In the genomic region with DNA sequence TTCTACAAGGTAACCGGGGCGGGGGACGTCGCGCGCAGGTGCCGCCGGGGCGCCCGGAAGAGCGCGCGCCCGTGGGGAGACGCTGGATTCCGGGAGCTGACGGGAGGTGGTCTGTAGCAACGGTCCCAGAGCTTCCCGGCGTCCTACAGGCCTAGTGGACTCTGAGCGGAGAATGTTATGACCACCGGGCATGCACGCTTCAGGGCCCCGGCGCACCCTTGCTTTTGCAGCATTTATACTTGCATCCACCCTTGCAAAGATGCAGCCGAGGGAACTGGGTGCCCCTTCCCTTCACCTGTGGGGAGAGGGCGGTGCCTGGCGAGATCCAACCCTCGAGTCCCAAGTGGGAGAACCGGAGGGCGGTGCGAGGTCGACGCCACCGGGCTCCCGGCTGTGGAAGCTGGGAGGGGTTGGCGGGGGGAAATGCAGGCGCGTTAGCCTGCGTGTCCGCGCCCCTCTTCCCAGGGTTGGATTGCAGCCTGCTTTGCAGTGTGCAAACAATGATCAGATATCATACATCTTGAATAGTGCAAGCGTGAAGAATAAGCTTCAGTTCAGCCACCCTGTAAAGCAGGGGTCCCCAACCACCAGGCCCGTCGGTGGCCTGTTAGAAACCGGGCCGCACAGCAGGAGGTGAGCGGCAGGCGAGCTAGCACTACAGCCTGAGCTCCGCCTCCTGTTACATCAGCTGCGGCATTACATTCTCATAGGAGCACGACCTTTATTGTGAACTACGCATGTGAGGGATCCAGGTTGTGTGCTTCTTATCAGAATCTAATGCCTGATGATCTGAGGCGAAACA, we compare ENCODE assay signal across 1 cellular context.
A peak's percentile ranks its signal among the peaks of the same experiment; 100 is the strongest.
TF ChIP-seq lines count a peak whose summit lies in the region.

No MANE protein-coding gene starts in this region.

TF ChIP-seq in HEK293, 187 proteins besides CTCF, POLR2A, EP300 and RAD21 (continued from another document and continues in another):
- TF ChIP-seq, protein P1, sequence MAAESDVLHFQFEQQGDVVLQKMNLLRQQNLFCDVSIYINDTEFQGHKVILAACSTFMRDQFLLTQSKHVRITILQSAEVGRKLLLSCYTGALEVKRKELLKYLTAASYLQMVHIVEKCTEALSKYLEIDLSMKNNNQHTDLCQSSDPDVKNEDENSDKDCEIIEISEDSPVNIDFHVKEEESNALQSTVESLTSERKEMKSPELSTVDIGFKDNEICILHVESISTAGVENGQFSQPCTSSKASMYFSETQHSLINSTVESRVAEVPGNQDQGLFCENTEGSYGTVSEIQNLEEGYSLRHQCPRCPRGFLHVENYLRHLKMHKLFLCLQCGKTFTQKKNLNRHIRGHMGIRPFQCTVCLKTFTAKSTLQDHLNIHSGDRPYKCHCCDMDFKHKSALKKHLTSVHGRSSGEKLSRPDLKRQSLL (tag by site-specific recombination; IDR thresholded peaks at IDR 0.05) = no peak
- TF ChIP-seq ZNF501 (tag by site-specific recombination; IDR thresholded peaks at IDR 0.05) (peak; percentile 39; the same call in 1 of the 2 replicates), ZNF202 (tag by site-specific recombination; IDR thresholded peaks at IDR 0.05; ENCODE audit: borderline replicate concordance) (no peak), MYNN (tag by site-specific recombination; IDR thresholded peaks at IDR 0.05; ENCODE audit: borderline replicate concordance) (peak; percentile 43; the same call in 1 of the 2 replicates), KLF10 (tag by site-specific recombination; IDR thresholded peaks at IDR 0.05) (peak; percentile 49; the same call in 1 of the 2 replicates), SALL2 (tag by site-specific recombination; IDR thresholded peaks at IDR 0.05; ENCODE audit: borderline replicate concordance) (no peak), ZNF335 (tag by site-specific recombination; conservative IDR thresholded peaks at IDR 0.05) (peak; percentile 89), ZBTB20 (tag by site-specific recombination; IDR thresholded peaks at IDR 0.05) (peak; percentile 96), ZNF248 (tag by site-specific recombination; IDR thresholded peaks at IDR 0.05) (no peak), ZNF701 (tag by site-specific recombination; IDR thresholded peaks at IDR 0.05) (no peak), ZNF560 (tag by site-specific recombination; IDR thresholded peaks at IDR 0.05; ENCODE audit: borderline replicate concordance) (no peak), ZNF777 (tag by site-specific recombination; IDR thresholded peaks at IDR 0.05; ENCODE audit: borderline replicate concordance) (0 out of 2 replicates have a peak, but pooled peaks have one; percentile 54), SP2 (tag by site-specific recombination; IDR thresholded peaks at IDR 0.05) (peak; percentile 82), ZNF169 (tag by site-specific recombination; IDR thresholded peaks at IDR 0.05) (no peak), WT1 (tag by site-specific recombination; IDR thresholded peaks at IDR 0.05) (no peak), ZNF624 (tag by site-specific recombination; IDR thresholded peaks at IDR 0.05) (no peak), ZNF548 (tag by site-specific recombination; IDR thresholded peaks at IDR 0.05) (no peak), ZNF350 (tag by site-specific recombination; IDR thresholded peaks at IDR 0.05) (no peak), HOXC10 (CRISPR knock-in tag; IDR thresholded peaks at IDR 0.05) (no peak), ZNF658 (tag by site-specific recombination; IDR thresholded peaks at IDR 0.05) (no peak), ZNF221 (tag by site-specific recombination; IDR thresholded peaks at IDR 0.05; ENCODE audit: borderline replicate concordance) (no peak), ZNF23 (tag by site-specific recombination; IDR thresholded peaks at IDR 0.05; ENCODE audit: borderline replicate concordance) (no peak), ZEB2 (tag by site-specific recombination; IDR thresholded peaks at IDR 0.05) (peak; percentile 85), ZNF292 (tag by site-specific recombination; IDR thresholded peaks at IDR 0.05; ENCODE audit: borderline replicate concordance, low read depth) (no peak), ZNF660 (tag by site-specific recombination; IDR thresholded peaks at IDR 0.05) (0 out of 2 replicates have a peak, but pooled peaks have one; percentile 77), ZNF621 (tag by site-specific recombination; IDR thresholded peaks at IDR 0.05) (no peak), GLI4 (tag by site-specific recombination; IDR thresholded peaks at IDR 0.05) (no peak), ZSCAN30 (tag by site-specific recombination; IDR thresholded peaks at IDR 0.05) (peak; percentile 65; the same call in 1 of the 2 replicates), ZNF157 (tag by site-specific recombination; IDR thresholded peaks at IDR 0.05) (no peak), ZNF416 (tag by site-specific recombination; IDR thresholded peaks at IDR 0.05) (no peak), ZNF747 (tag by site-specific recombination; IDR thresholded peaks at IDR 0.05) (no peak), HOXD13 (CRISPR knock-in tag; IDR thresholded peaks at IDR 0.05; ENCODE audit: borderline replicate concordance) (no peak), ZNF311 (tag by site-specific recombination; IDR thresholded peaks at IDR 0.05; ENCODE audit: borderline replicate concordance) (no peak)
- TF ChIP-seq, protein P2, sequence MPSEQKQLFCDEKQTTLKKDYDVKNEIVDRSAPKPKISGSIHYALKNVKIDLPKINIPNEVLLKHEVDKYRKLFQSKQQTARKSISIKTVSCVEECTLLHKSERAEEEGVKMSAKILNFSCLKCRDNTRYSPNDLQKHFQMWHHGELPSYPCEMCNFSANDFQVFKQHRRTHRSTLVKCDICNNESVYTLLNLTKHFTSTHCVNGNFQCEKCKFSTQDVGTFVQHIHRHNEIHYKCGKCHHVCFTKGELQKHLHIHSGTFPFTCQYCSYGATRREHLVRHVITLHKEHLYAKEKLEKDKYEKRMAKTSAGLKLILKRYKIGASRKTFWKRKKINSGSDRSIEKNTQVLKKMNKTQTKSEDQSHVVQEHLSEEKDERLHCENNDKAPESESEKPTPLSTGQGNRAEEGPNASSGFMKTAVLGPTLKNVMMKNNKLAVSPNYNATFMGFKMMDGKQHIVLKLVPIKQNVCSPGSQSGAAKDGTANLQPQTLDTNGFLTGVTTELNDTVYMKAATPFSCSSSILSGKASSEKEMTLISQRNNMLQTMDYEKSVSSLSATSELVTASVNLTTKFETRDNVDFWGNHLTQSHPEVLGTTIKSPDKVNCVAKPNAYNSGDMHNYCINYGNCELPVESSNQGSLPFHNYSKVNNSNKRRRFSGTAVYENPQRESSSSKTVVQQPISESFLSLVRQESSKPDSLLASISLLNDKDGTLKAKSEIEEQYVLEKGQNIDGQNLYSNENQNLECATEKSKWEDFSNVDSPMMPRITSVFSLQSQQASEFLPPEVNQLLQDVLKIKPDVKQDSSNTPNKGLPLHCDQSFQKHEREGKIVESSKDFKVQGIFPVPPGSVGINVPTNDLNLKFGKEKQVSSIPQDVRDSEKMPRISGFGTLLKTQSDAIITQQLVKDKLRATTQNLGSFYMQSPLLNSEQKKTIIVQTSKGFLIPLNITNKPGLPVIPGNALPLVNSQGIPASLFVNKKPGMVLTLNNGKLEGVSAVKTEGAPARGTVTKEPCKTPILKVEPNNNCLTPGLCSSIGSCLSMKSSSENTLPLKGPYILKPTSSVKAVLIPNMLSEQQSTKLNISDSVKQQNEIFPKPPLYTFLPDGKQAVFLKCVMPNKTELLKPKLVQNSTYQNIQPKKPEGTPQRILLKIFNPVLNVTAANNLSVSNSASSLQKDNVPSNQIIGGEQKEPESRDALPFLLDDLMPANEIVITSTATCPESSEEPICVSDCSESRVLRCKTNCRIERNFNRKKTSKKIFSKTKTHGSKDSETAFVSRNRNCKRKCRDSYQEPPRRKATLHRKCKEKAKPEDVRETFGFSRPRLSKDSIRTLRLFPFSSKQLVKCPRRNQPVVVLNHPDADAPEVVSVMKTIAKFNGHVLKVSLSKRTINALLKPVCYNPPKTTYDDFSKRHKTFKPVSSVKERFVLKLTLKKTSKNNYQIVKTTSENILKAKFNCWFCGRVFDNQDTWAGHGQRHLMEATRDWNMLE (tag by site-specific recombination; conservative IDR thresholded peaks at IDR 0.05; ENCODE audit: low read depth) = no peak
- TF ChIP-seq, protein P3, sequence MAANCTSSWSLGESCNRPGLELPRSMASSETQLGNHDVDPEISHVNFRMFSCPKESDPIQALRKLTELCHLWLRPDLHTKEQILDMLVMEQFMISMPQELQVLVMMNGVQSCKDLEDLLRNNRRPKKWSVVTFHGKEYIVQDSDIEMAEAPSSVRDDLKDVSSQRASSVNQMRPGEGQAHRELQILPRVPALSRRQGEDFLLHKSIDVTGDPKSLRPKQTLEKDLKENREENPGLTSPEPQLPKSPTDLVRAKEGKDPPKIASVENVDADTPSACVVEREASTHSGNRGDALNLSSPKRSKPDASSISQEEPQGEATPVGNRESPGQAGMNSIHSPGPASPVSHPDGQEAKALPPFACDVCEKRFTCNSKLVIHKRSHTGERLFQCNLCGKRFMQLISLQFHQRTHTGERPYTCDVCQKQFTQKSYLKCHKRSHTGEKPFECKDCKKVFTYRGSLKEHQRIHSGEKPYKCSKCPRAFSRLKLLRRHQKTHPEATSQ (tag by site-specific recombination; IDR thresholded peaks at IDR 0.05) = no peak
- TF ChIP-seq, protein P4, sequence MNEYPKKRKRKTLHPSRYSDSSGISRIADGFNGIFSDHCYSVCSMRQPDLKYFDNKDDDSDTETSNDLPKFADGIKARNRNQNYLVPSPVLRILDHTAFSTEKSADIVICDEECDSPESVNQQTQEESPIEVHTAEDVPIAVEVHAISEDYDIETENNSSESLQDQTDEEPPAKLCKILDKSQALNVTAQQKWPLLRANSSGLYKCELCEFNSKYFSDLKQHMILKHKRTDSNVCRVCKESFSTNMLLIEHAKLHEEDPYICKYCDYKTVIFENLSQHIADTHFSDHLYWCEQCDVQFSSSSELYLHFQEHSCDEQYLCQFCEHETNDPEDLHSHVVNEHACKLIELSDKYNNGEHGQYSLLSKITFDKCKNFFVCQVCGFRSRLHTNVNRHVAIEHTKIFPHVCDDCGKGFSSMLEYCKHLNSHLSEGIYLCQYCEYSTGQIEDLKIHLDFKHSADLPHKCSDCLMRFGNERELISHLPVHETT (tag by site-specific recombination; IDR thresholded peaks at IDR 0.05) = 0 out of 2 replicates have a peak, but pooled peaks have one; percentile 29
- TF ChIP-seq, protein P5, sequence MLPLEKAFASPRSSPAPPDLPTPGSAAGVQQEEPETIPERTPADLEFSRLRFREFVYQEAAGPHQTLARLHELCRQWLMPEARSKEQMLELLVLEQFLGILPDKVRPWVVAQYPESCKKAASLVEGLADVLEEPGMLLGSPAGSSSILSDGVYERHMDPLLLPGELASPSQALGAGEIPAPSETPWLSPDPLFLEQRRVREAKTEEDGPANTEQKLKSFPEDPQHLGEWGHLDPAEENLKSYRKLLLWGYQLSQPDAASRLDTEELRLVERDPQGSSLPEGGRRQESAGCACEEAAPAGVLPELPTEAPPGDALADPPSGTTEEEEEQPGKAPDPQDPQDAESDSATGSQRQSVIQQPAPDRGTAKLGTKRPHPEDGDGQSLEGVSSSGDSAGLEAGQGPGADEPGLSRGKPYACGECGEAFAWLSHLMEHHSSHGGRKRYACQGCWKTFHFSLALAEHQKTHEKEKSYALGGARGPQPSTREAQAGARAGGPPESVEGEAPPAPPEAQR (tag by site-specific recombination; IDR thresholded peaks at IDR 0.05) = no peak
- TF ChIP-seq, protein P6, sequence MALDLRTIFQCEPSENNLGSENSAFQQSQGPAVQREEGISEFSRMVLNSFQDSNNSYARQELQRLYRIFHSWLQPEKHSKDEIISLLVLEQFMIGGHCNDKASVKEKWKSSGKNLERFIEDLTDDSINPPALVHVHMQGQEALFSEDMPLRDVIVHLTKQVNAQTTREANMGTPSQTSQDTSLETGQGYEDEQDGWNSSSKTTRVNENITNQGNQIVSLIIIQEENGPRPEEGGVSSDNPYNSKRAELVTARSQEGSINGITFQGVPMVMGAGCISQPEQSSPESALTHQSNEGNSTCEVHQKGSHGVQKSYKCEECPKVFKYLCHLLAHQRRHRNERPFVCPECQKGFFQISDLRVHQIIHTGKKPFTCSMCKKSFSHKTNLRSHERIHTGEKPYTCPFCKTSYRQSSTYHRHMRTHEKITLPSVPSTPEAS (tag by site-specific recombination; IDR thresholded peaks at IDR 0.05) = no peak
- TF ChIP-seq, protein P7, sequence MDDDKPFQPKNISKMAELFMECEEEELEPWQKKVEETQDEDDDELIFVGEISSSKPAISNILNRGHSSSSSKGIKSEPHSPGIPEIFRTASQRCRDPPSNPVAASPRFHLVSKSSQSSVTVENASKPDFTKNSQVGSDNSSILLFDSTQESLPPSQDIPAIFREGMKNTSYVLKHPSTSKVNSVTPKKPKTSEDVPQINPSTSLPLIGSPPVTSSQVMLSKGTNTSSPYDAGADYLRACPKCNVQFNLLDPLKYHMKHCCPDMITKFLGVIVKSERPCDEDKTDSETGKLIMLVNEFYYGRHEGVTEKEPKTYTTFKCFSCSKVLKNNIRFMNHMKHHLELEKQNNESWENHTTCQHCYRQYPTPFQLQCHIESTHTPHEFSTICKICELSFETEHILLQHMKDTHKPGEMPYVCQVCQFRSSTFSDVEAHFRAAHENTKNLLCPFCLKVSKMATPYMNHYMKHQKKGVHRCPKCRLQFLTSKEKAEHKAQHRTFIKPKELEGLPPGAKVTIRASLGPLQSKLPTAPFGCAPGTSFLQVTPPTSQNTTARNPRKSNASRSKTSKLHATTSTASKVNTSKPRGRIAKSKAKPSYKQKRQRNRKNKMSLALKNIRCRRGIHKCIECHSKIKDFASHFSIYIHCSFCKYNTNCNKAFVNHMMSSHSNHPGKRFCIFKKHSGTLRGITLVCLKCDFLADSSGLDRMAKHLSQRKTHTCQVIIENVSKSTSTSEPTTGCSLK (tag by site-specific recombination; IDR thresholded peaks at IDR 0.05) = no peak
- TF ChIP-seq, protein P8, sequence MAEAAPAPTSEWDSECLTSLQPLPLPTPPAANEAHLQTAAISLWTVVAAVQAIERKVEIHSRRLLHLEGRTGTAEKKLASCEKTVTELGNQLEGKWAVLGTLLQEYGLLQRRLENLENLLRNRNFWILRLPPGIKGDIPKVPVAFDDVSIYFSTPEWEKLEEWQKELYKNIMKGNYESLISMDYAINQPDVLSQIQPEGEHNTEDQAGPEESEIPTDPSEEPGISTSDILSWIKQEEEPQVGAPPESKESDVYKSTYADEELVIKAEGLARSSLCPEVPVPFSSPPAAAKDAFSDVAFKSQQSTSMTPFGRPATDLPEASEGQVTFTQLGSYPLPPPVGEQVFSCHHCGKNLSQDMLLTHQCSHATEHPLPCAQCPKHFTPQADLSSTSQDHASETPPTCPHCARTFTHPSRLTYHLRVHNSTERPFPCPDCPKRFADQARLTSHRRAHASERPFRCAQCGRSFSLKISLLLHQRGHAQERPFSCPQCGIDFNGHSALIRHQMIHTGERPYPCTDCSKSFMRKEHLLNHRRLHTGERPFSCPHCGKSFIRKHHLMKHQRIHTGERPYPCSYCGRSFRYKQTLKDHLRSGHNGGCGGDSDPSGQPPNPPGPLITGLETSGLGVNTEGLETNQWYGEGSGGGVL (tag by site-specific recombination; IDR thresholded peaks at IDR 0.05) = peak; percentile 69
- TF ChIP-seq, protein P9, sequence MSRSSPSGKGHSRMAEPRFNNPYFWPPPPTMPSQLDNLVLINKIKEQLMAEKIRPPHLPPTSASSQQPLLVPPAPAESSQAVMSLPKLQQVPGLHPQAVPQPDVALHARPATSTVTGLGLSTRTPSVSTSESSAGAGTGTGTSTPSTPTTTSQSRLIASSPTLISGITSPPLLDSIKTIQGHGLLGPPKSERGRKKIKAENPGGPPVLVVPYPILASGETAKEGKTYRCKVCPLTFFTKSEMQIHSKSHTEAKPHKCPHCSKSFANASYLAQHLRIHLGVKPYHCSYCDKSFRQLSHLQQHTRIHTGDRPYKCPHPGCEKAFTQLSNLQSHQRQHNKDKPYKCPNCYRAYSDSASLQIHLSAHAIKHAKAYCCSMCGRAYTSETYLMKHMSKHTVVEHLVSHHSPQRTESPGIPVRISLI (tag by site-specific recombination; IDR thresholded peaks at IDR 0.05) = no peak
- TF ChIP-seq, protein P10, sequence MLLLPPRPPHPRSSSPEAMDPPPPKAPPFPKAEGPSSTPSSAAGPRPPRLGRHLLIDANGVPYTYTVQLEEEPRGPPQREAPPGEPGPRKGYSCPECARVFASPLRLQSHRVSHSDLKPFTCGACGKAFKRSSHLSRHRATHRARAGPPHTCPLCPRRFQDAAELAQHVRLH (tag by site-specific recombination; IDR thresholded peaks at IDR 0.05) = 0 out of 2 replicates have a peak, but pooled peaks have one; percentile 12
